In the genomic region with DNA sequence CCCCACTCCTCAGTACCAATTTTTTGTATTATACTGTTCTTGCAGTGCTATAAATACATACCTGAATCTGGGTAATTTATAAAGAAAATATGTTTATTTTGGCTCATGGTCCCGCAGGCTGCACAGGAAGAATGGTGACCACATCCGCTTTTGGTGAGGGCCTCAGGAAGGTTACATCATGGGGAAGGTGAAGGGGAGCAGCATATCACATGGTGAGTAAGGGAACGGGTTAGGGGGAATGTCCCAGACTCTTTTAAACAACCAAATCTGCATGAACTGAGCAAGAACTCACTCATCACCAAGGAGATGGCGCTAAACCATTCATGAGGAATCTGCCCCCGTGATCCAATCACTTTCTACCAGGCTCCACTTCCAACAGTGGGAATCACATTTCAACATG, we compare ENCODE assay signal across 13 cellular contexts. TPM values are rescaled to one million over a fixed set of nuclear protein-coding genes. Genes with fewer than 3 reads are reported as not detected.
A peak's percentile ranks its signal among the peaks of the same experiment; 100 is the strongest.
DNase-seq lines count a peak whose midpoint lies in the region; ATAC-seq and TF ChIP-seq lines count a peak whose summit lies in the region.
"Had no signal": no experiment of that assay in that cellular context is flagged by ENCODE, and none has a peak within 500 bp of the region (broad histone marks: within the 10 kb centered on the region; RNA-seq: fewer than 3 reads in every experiment).

No MANE protein-coding gene starts in this region.

- H3K9me3 Mint-ChIP-seq in activated CD8-positive, alpha-beta T cell treated with anti-CD3 and anti-CD28 coated beads for 36 hours, result peaks cover 10% of the 10 kb centered on the region
- peaks cover 16% of the 10 kb centered on the region for H3K9me3 Mint-ChIP-seq in memory B cell

- H4K8ac ChIP-seq in mesendoderm (ENCODE audit: low read depth, low read length), result no peak overlapping the region

- POLR2A ChIA-PET in activated CD8-positive, alpha-beta T cell treated with anti-CD3 and anti-CD28 coated beads for 36 hours (lab: Charles Lee), result no interaction called here

- no peak overlapping the region for H2BK15ac ChIP-seq in mesendoderm (replicated peaks; ENCODE audit: low read depth)

- H3K4me3 ChIP-seq in HL-60 (replicated peaks; ENCODE audit: insufficient read depth, low read length), result no peak overlapping the region
- H3K4me3 ChIP-seq in mesendoderm (ENCODE audit: low read length), result no peak overlapping the region
- H3K4me3 ChIP-seq: prostate gland had no signal

- no peaks in the 10 kb centered on the region for H3K27me3 Mint-ChIP-seq in activated CD8-positive, alpha-beta T cell treated with anti-CD3 and anti-CD28 coated beads for 36 hours
- H3K27me3 Mint-ChIP-seq in memory B cell, result no peaks in the 10 kb centered on the region

- no peak overlapping the region for H3K4me2 ChIP-seq in mesendoderm (ENCODE audit: low read length)

- peak; percentile 9 for DNase-seq in EH (ENCODE audit: low read depth)
- DNase-seq in HL-60 (ENCODE audit: low read depth in 1 of 2, low spot score in 1 of 2), result peak; percentile 86 to 91
- peak; percentile 60 for DNase-seq in activated CD8-positive, alpha-beta T cell treated with anti-CD3 and anti-CD28 coated beads for 36 hours
- DNase-seq in memory B cell (ENCODE audit: low spot score in 2 of 2), result no peak
- no peak for DNase-seq in mesendoderm
- no peak for DNase-seq in HT-29 (ENCODE audit: low spot score)
- DNase-seq: erythroblast, KG1, left colon, T-helper 9 cell had no signal

- H3K27me3 ChIP-seq in HL-60 (ENCODE audit: insufficient read depth, poor library complexity, severe bottlenecking), result no peaks in the 10 kb centered on the region
- H3K27me3 ChIP-seq in mesendoderm (ENCODE audit: insufficient read depth, low read length, poor library complexity), result no peaks in the 10 kb centered on the region

- no peaks in the 10 kb centered on the region for H3K36me3 ChIP-seq in mesendoderm (ENCODE audit: control insufficient read depth, insufficient read depth, low read length)
- H3K36me3 ChIP-seq: prostate gland had no signal

- intact Hi-C loops in activated CD8-positive, alpha-beta T cell treated with anti-CD3 and anti-CD28 coated beads for 36 hours (cut with micrococcal nuclease), result no loop called here

- H2BK5ac ChIP-seq in mesendoderm (ENCODE audit: low read length), result no peak overlapping the region

- H3K27ac ChIP-seq in HL-60 (replicated peaks) (peak overlapping the region; percentile 79), mesendoderm (ENCODE audit: low read depth, low read length) (no peak overlapping the region)
- H3K27ac ChIP-seq: prostate gland had no signal

- peaks cover 2% of the 10 kb centered on the region for H3K79me2 ChIP-seq in mesendoderm (ENCODE audit: control insufficient read depth, insufficient read depth, low read length)

- no peak overlapping the region for H3K4me3 Mint-ChIP-seq in activated CD8-positive, alpha-beta T cell treated with anti-CD3 and anti-CD28 coated beads for 36 hours
- no peak overlapping the region for H3K4me3 Mint-ChIP-seq in memory B cell

- H3K18ac ChIP-seq in mesendoderm (ENCODE audit: low read length), result no peak overlapping the region

- WGBS in mesendoderm (ENCODE audit: extremely low coverage, insufficient coverage, low lambda C conversion rate), result no CpG with 5 or more reads among the region's 5 CpGs

- H3K4ac ChIP-seq in mesendoderm (ENCODE audit: low read depth, low read length), result no peak overlapping the region

- peak; percentile 86 for ATAC-seq in activated CD8-positive, alpha-beta T cell treated with anti-CD3 and anti-CD28 coated beads for 36 hours
- ATAC-seq in memory B cell (ENCODE audit: low read depth) (peak; percentile 45), GM19324 (IDR thresholded peaks at IDR 0.05; ENCODE audit: low FRiP score, unreplicated experiment) (no peak), GM18907 (IDR thresholded peaks at IDR 0.05; ENCODE audit: unreplicated experiment) (no peak)
- ATAC-seq: left colon had no signal

- H3K9ac ChIP-seq in mesendoderm (ENCODE audit: low read length), result no peak overlapping the region

- no peak overlapping the region for H3K23ac ChIP-seq in mesendoderm (ENCODE audit: low read length)

- no peak overlapping the region for H3K56ac ChIP-seq in mesendoderm (ENCODE audit: low read length)

- peaks cover 13% of the 10 kb centered on the region for H3K79me1 ChIP-seq in mesendoderm (ENCODE audit: low read length)

- no peak for TF ChIP-seq CTCF in HL-60 (IDR thresholded peaks at IDR 0.05; ENCODE audit: insufficient read depth, low read length)
- TF ChIP-seq CTCF in activated CD8-positive, alpha-beta T cell treated with anti-CD3 and anti-CD28 coated beads for 36 hours (IDR thresholded peaks at IDR 0.05), result no peak

- H4K5ac ChIP-seq in mesendoderm (ENCODE audit: low read length), result no peak overlapping the region

- H3K36me3 Mint-ChIP-seq in activated CD8-positive, alpha-beta T cell treated with anti-CD3 and anti-CD28 coated beads for 36 hours (ENCODE audit: low read depth), result peaks cover 39% of the 10 kb centered on the region
- peaks cover 64% of the 10 kb centered on the region for H3K36me3 Mint-ChIP-seq in memory B cell

- no peak overlapping the region for H2AK5ac ChIP-seq in mesendoderm (ENCODE audit: low read length)

- no peak overlapping the region for H2BK120ac ChIP-seq in mesendoderm (ENCODE audit: low read depth, low read length)

- peaks cover 42% of the 10 kb centered on the region for H3K4me1 Mint-ChIP-seq in activated CD8-positive, alpha-beta T cell treated with anti-CD3 and anti-CD28 coated beads for 36 hours (ENCODE audit: low read depth)
- peaks cover 39% of the 10 kb centered on the region for H3K4me1 Mint-ChIP-seq in memory B cell

- H3K27ac Mint-ChIP-seq in activated CD8-positive, alpha-beta T cell treated with anti-CD3 and anti-CD28 coated beads for 36 hours, result peak overlapping the region; percentile 85
- no peak overlapping the region for H3K27ac Mint-ChIP-seq in memory B cell

- CTCF ChIA-PET in activated CD8-positive, alpha-beta T cell treated with anti-CD3 and anti-CD28 coated beads for 36 hours (lab: Charles Lee), result no interaction called here

- H3K4me1 ChIP-seq in mesendoderm (ENCODE audit: control insufficient read depth, low read depth, low read length), result no peaks in the 10 kb centered on the region
- H3K4me1 ChIP-seq: prostate gland had no signal

RNA-seq across cellular contexts. Expression of a gene that starts 40.0 kb away (rescaled TPM):
- total RNA-seq in activated CD8-positive, alpha-beta T cell treated with anti-CD3 and anti-CD28 coated beads for 36 hours, result 10 to 100 TPM; 81.1 to 85.6 TPM
- polyA plus RNA-seq in mesendoderm (2013, experiment 1 of 2), result 38.7 TPM
- polyA plus RNA-seq in mesendoderm (2013, experiment 2 of 2), result 37.7 TPM
- total RNA-seq in HT-29 (2014; rRNA removed; shearing (Covaris generic)), result 49.1 and 51.0 TPM in 2 replicates

Comparison
In these comparisons a context has a peak if more than half of its experiments do, and no peak if none do; other contexts are left out.
1. DNase-seq: peak in EH (single experiment), HL-60 (2 of 2) and activated CD8-positive, alpha-beta T cell treated with anti-CD3 and anti-CD28 coated beads for 36 hours (single experiment); none in memory B cell (0 of 2), mesendoderm (single experiment) and HT-29 (single experiment).
2. ATAC-seq: peak in activated CD8-positive, alpha-beta T cell treated with anti-CD3 and anti-CD28 coated beads for 36 hours (single experiment) and memory B cell (single experiment); none in GM19324 (single experiment) and GM18907 (single experiment).